In the genomic region with DNA sequence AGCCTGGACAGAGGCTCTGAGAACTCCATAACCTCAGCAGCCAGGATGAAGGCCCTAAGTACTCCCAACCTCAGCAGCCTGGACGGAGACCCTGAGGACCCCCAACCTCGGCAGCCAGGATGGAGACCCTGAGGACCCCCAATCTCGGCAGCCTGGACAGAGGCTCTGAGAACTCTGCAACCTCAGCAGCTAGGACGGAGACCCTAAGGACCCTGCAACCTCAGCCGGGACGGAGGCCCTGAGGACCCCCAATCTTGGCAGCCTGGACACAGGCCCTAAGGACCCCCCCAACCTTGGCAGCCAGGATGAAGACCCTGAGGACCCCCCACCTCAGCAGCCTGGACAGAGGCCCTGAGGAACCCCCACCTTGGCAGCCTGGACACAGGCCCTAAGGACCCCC, we compare ENCODE assay signal across 39 cellular contexts.
"Had no signal": no experiment of that assay in that cellular context is flagged by ENCODE, and none has a peak within 500 bp of the region (broad histone marks: within the 10 kb centered on the region; RNA-seq: fewer than 3 reads in every experiment).

No MANE protein-coding gene starts in this region.

- H3K27me3 Mint-ChIP-seq: activated naive CD4-positive, alpha-beta T cell treated with anti-CD3 and anti-CD28 coated beads, Interleukin-2, amount 10 ng/mL, durations not matched to agents 7 days and 5 days; activated naive CD4-positive, alpha-beta T cell treated with anti-CD3 and anti-CD28 coated beads, Interleukin-2, amount 50 U/mL, for 24 hours; activated naive CD8-positive, alpha-beta T cell; activated naive CD8-positive, alpha-beta T cell treated with anti-CD3 and anti-CD28 coated beads for 36 hours; activated naive CD8-positive, alpha-beta T cell treated with anti-CD3 and anti-CD28 coated beads, Interleukin-2, amount 10 ng/mL, durations not matched to agents 7 days and 5 days; activated naive CD8-positive, alpha-beta T cell treated with anti-CD3 and anti-CD28 coated beads, Interleukin-2, amount 50 U/mL, for 24 hours; activated T-cell treated with anti-CD3 and anti-CD28 coated beads, Interleukin-2, amount 50 U/mL, for 24 hours; activated T-helper 17 cell treated with anti-CD3 and anti-CD28 coated beads, Interleukin-2, amount 50 U/mL, for 72 hours; brain; central memory CD8-positive, alpha-beta T cell had no signal

- H3K9me3 ChIP-seq: adrenal gland, ascending aorta, body of pancreas, breast epithelium had no signal

- ATAC-seq: activated naive CD4-positive, alpha-beta T cell treated with anti-CD3 and anti-CD28 coated beads, Interleukin-2, amount 50 U/mL, for 72 hours; activated naive CD8-positive, alpha-beta T cell treated with anti-CD3 and anti-CD28 coated beads, Interleukin-2, amount 50 U/mL, for 24 hours; activated T-cell treated with anti-CD3 and anti-CD28 coated beads, Interleukin-2, amount 50 U/mL, for 4 hours; activated T-cell treated with anti-CD3 and anti-CD28 coated beads, Interleukin-2, amount 50 U/mL, for 72 hours; activated T-helper 17 cell treated with anti-CD3 and anti-CD28 coated beads, Interleukin-2, amount 50 U/mL, for 72 hours; body of pancreas had no signal

- H3K27me3 ChIP-seq: adrenal gland, ascending aorta, body of pancreas, brain microvascular endothelial cell, breast epithelium, cardiac muscle cell had no signal

- H3K4me1 ChIP-seq: adrenal gland, ascending aorta, body of pancreas, breast epithelium had no signal

- H3K27ac ChIP-seq: adrenal gland, ascending aorta, body of pancreas, brain microvascular endothelial cell, breast epithelium, cardiac muscle cell had no signal

- H3K4me1 Mint-ChIP-seq: activated naive CD4-positive, alpha-beta T cell treated with anti-CD3 and anti-CD28 coated beads, Interleukin-2, amount 10 ng/mL, durations not matched to agents 7 days and 5 days; activated naive CD4-positive, alpha-beta T cell treated with anti-CD3 and anti-CD28 coated beads, Interleukin-2, amount 50 U/mL, for 24 hours; activated naive CD8-positive, alpha-beta T cell treated with anti-CD3 and anti-CD28 coated beads for 36 hours; activated naive CD8-positive, alpha-beta T cell treated with anti-CD3 and anti-CD28 coated beads, Interleukin-2, amount 10 ng/mL, durations not matched to agents 7 days and 5 days; activated naive CD8-positive, alpha-beta T cell treated with anti-CD3 and anti-CD28 coated beads, Interleukin-2, amount 50 U/mL, for 24 hours; activated T-helper 17 cell treated with anti-CD3 and anti-CD28 coated beads, Interleukin-2, amount 50 U/mL, for 72 hours; brain; central memory CD8-positive, alpha-beta T cell had no signal

- H3K36me3 Mint-ChIP-seq: activated naive CD8-positive, alpha-beta T cell treated with anti-CD3 and anti-CD28 coated beads, Interleukin-2, amount 10 ng/mL, durations not matched to agents 7 days and 5 days had no signal

- H3K9me3 Mint-ChIP-seq: activated naive CD4-positive, alpha-beta T cell treated with anti-CD3 and anti-CD28 coated beads for 36 hours; activated naive CD4-positive, alpha-beta T cell treated with anti-CD3 and anti-CD28 coated beads, Interleukin-2, amount 10 ng/mL, durations not matched to agents 7 days and 5 days; activated naive CD4-positive, alpha-beta T cell treated with anti-CD3 and anti-CD28 coated beads, Interleukin-2, amount 50 U/mL, for 24 hours; activated naive CD4-positive, alpha-beta T cell treated with anti-CD3 and anti-CD28 coated beads, Interleukin-2, amount 50 U/mL, for 72 hours; activated naive CD8-positive, alpha-beta T cell treated with anti-CD3 and anti-CD28 coated beads for 36 hours; activated naive CD8-positive, alpha-beta T cell treated with anti-CD3 and anti-CD28 coated beads, Interleukin-2, amount 10 ng/mL, durations not matched to agents 7 days and 5 days; activated naive CD8-positive, alpha-beta T cell treated with anti-CD3 and anti-CD28 coated beads, Interleukin-2, amount 50 U/mL, for 24 hours; activated T-cell treated with anti-CD3 and anti-CD28 coated beads, Interleukin-2, amount 50 U/mL, for 24 hours; activated T-cell treated with anti-CD3 and anti-CD28 coated beads, Interleukin-2, amount 50 U/mL, for 4 hours; activated T-cell treated with anti-CD3 and anti-CD28 coated beads, Interleukin-2, amount 50 U/mL, for 72 hours; activated T-helper 1 cell treated with anti-CD3 and anti-CD28 coated beads, Interleukin-12 subunit alpha, Interleukin-12 subunit beta, Interleukin-2, Interleukin-4 antibody, amounts not matched to agents 30 ng/mL and 10 ng/mL and 1 ng/mL, durations not matched to agents 14 hours and 24 hours and 36 hours; activated T-helper 17 cell treated with anti-CD3 and anti-CD28 coated beads, Interleukin-2, amount 50 U/mL, for 72 hours; activated T-helper 2 cell treated with anti-CD3 and anti-CD28 coated beads, Interferon-gamma antibody, Interleukin-2, Interleukin-4, amounts not matched to agents 10 μg/mL and 5 μg/mL and 100 μg/mL, durations not matched to agents 14 hours and 24 hours and 36 hours; brain; central memory CD8-positive, alpha-beta T cell had no signal

- H3K27ac Mint-ChIP-seq: activated naive CD4-positive, alpha-beta T cell treated with anti-CD3 and anti-CD28 coated beads for 36 hours; activated naive CD4-positive, alpha-beta T cell treated with anti-CD3 and anti-CD28 coated beads, Interleukin-2, amount 10 ng/mL, durations not matched to agents 7 days and 5 days; activated naive CD4-positive, alpha-beta T cell treated with anti-CD3 and anti-CD28 coated beads, Interleukin-2, amount 50 U/mL, for 24 hours; activated naive CD4-positive, alpha-beta T cell treated with anti-CD3 and anti-CD28 coated beads, Interleukin-2, amount 50 U/mL, for 72 hours; activated naive CD8-positive, alpha-beta T cell; activated naive CD8-positive, alpha-beta T cell treated with anti-CD3 and anti-CD28 coated beads for 36 hours; activated naive CD8-positive, alpha-beta T cell treated with anti-CD3 and anti-CD28 coated beads, Interleukin-2, amount 10 ng/mL, durations not matched to agents 7 days and 5 days; activated naive CD8-positive, alpha-beta T cell treated with anti-CD3 and anti-CD28 coated beads, Interleukin-2, amount 50 U/mL, for 24 hours; activated T-cell treated with anti-CD3 and anti-CD28 coated beads, Interleukin-2, amount 50 U/mL, for 24 hours; activated T-cell treated with anti-CD3 and anti-CD28 coated beads, Interleukin-2, amount 50 U/mL, for 72 hours; activated T-helper 1 cell treated with anti-CD3 and anti-CD28 coated beads, Interleukin-12 subunit alpha, Interleukin-12 subunit beta, Interleukin-2, Interleukin-4 antibody, amounts not matched to agents 30 ng/mL and 10 ng/mL and 1 ng/mL, durations not matched to agents 14 hours and 24 hours and 36 hours; activated T-helper 17 cell treated with anti-CD3 and anti-CD28 coated beads, Interleukin-2, amount 50 U/mL, for 72 hours; activated T-helper 2 cell treated with anti-CD3 and anti-CD28 coated beads, Interferon-gamma antibody, Interleukin-2, Interleukin-4, amounts not matched to agents 10 μg/mL and 5 μg/mL and 100 μg/mL, durations not matched to agents 14 hours and 24 hours and 36 hours; brain had no signal

- DNase-seq: activated effector memory CD4-positive, alpha-beta T cell treated with anti-CD3 and anti-CD28 coated beads, Interleukin-2, amount 50 U/mL, for 16 hours; activated effector memory CD4-positive, alpha-beta T cell treated with Interleukin-2 at 50 U/mL for 16 hours; activated gamma-delta T cell; activated gamma-delta T cell treated with Interleukin-2 at 50 U/mL for 16 hours; activated naive CD4-positive, alpha-beta T cell; activated naive CD4-positive, alpha-beta T cell treated with anti-CD3 and anti-CD28 coated beads for 36 hours; activated naive CD4-positive, alpha-beta T cell treated with anti-CD3 and anti-CD28 coated beads, Interleukin-2, amount 10 ng/mL, durations not matched to agents 7 days and 5 days; activated naive CD4-positive, alpha-beta T cell treated with anti-CD3 and anti-CD28 coated beads, Interleukin-2, amount 50 U/mL, for 16 hours; activated naive CD4-positive, alpha-beta T cell treated with Interleukin-2 at 50 U/mL for 16 hours; activated naive CD8-positive, alpha-beta T cell treated with anti-CD3 and anti-CD28 coated beads for 36 hours; activated naive CD8-positive, alpha-beta T cell treated with anti-CD3 and anti-CD28 coated beads, Interleukin-2, amount 10 ng/mL, durations not matched to agents 7 days and 5 days; activated naive CD8-positive, alpha-beta T cell treated with anti-CD3 and anti-CD28 coated beads, Interleukin-2, amount 50 U/mL, for 24 hours; activated T-cell treated with anti-CD3 and anti-CD28 coated beads for 4 hours; activated T-cell treated with anti-CD3 and anti-CD28 coated beads, Interleukin-2, amount 50 U/mL, for 1 hour; activated T-cell treated with anti-CD3 and anti-CD28 coated beads, Interleukin-2, amount 50 U/mL, for 24 hours; activated T-cell treated with anti-CD3 and anti-CD28 coated beads, Interleukin-2, amount 50 U/mL, for 4 hours; activated T-cell treated with anti-CD3 and anti-CD28 coated beads, Interleukin-2, amount 50 U/mL, for 48 hours; activated T-cell treated with anti-CD3 and anti-CD28 coated beads, Interleukin-2, amount 50 U/mL, for 72 hours; adrenal gland; amniotic stem cell; amygdala; anterior cingulate cortex; aorta; body of pancreas; brain microvascular endothelial cell; caudate nucleus; central memory CD4-positive, alpha-beta T cell; cerebellar nuclear complex had no signal

- H3K4me3 ChIP-seq: adrenal gland, ascending aorta, body of pancreas, breast epithelium, cardiac muscle cell had no signal

- H3K36me3 ChIP-seq: breast epithelium, cardiac muscle cell had no signal

- H3K4me3 Mint-ChIP-seq: activated naive CD4-positive, alpha-beta T cell treated with anti-CD3 and anti-CD28 coated beads for 36 hours; activated naive CD4-positive, alpha-beta T cell treated with anti-CD3 and anti-CD28 coated beads, Interleukin-2, amount 10 ng/mL, durations not matched to agents 7 days and 5 days; activated naive CD4-positive, alpha-beta T cell treated with anti-CD3 and anti-CD28 coated beads, Interleukin-2, amount 50 U/mL, for 24 hours; activated naive CD8-positive, alpha-beta T cell; activated naive CD8-positive, alpha-beta T cell treated with anti-CD3 and anti-CD28 coated beads for 36 hours; activated naive CD8-positive, alpha-beta T cell treated with anti-CD3 and anti-CD28 coated beads, Interleukin-2, amount 10 ng/mL, durations not matched to agents 7 days and 5 days; activated naive CD8-positive, alpha-beta T cell treated with anti-CD3 and anti-CD28 coated beads, Interleukin-2, amount 50 U/mL, for 24 hours; activated T-cell treated with anti-CD3 and anti-CD28 coated beads, Interleukin-2, amount 50 U/mL, for 24 hours; activated T-cell treated with anti-CD3 and anti-CD28 coated beads, Interleukin-2, amount 50 U/mL, for 4 hours; activated T-cell treated with anti-CD3 and anti-CD28 coated beads, Interleukin-2, amount 50 U/mL, for 72 hours; activated T-helper 1 cell treated with anti-CD3 and anti-CD28 coated beads, Interleukin-12 subunit alpha, Interleukin-12 subunit beta, Interleukin-2, Interleukin-4 antibody, amounts not matched to agents 30 ng/mL and 10 ng/mL and 1 ng/mL, durations not matched to agents 14 hours and 24 hours and 36 hours; activated T-helper 17 cell treated with anti-CD3 and anti-CD28 coated beads, Interleukin-2, amount 50 U/mL, for 72 hours; brain; central memory CD8-positive, alpha-beta T cell had no signal
